In the genomic region with DNA sequence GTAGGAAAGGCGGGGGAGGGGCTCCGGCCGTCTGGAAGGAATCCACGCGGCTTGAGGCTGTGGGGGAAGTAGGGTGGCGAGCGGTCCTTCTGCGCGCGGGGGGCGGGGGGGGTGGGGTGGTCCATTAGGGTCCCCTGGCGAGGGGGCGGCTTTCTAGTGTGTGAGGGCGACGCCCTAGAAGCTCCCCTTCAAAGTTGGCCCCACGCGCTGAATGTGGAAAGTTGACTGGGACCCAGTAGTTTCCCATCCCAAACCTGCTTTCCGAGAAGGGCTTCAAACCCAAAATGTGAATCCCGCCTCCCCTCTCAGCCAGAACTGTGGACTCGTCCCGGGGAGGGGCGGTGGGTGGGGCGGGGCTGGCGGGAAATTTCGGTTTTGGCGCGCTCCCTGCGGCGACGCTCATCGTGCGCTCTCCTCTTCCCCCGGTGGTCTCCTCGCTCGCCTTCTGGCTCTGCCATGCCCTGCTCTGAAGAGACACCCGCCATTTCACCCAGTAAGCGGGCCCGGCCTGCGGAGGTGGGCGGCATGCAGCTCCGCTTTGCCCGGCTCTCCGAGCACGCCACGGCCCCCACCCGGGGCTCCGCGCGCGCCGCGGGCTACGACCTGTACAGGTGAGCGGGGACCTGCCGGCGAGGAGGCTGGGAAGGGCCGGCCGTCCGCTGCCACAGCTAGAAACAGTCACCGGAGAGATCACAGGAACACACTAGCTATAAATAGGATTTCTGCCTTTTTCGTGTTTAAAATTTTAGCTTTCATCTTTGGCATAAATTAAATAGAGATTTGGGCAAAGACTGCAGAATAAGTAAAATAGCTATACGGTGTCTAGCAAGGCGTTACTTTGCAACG, we compare ENCODE assay signal across 1 cellular context.
TF ChIP-seq lines count a peak whose summit lies in the region.

No MANE protein-coding gene starts in this region.

TF ChIP-seq in K562, 482 proteins besides CTCF, POLR2A, EP300 and RAD21 (continued from another document and continues in another):
- TF ChIP-seq, protein P1, sequence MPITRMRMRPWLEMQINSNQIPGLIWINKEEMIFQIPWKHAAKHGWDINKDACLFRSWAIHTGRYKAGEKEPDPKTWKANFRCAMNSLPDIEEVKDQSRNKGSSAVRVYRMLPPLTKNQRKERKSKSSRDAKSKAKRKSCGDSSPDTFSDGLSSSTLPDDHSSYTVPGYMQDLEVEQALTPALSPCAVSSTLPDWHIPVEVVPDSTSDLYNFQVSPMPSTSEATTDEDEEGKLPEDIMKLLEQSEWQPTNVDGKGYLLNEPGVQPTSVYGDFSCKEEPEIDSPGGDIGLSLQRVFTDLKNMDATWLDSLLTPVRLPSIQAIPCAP (CRISPR knock-in tag; IDR thresholded peaks at IDR 0.05; ENCODE audit: borderline replicate concordance): no peak
- TF ChIP-seq, protein P2, sequence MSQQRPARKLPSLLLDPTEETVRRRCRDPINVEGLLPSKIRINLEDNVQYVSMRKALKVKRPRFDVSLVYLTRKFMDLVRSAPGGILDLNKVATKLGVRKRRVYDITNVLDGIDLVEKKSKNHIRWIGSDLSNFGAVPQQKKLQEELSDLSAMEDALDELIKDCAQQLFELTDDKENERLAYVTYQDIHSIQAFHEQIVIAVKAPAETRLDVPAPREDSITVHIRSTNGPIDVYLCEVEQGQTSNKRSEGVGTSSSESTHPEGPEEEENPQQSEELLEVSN (IDR thresholded peaks at IDR 0.05; ENCODE audit: borderline replicate concordance in 1 of 2, extremely low read depth in 1 of 2, insufficient read depth in 1 of 2, insufficient read length in 1 of 2, low read depth in 1 of 2, low read length in 1 of 2, poor library complexity in 1 of 2, severe bottlenecking in 1 of 2): peak; percentile 83 to 95
- no peak; the same call in 1 of the 2 replicates for TF ChIP-seq NFIC (IDR thresholded peaks at IDR 0.05)
- TF ChIP-seq CCAR2 (IDR thresholded peaks at IDR 0.05; ENCODE audit: low read depth, low read length): no peak
- no peak for TF ChIP-seq THAP12 (CRISPR knock-in tag; IDR thresholded peaks at IDR 0.05)
- no peak for TF ChIP-seq DPF2 (IDR thresholded peaks at IDR 0.05)
- TF ChIP-seq ZNF780A (CRISPR knock-in tag; IDR thresholded peaks at IDR 0.05): no peak
- TF ChIP-seq ZSCAN29 (IDR thresholded peaks at IDR 0.05): no peak
- no peak for TF ChIP-seq SMAD1 (IDR thresholded peaks at IDR 0.05; ENCODE audit: low read depth, low read length, partially characterized antibody)
- no peak for TF ChIP-seq MTA2 (IDR thresholded peaks at IDR 0.05; ENCODE audit: low read depth)
- TF ChIP-seq, protein P3, sequence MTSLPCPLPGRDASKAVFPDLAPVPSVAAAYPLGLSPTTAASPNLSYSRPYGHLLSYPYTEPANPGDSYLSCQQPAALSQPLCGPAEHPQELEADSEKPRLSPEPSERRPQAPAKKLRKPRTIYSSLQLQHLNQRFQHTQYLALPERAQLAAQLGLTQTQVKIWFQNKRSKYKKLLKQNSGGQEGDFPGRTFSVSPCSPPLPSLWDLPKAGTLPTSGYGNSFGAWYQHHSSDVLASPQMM (CRISPR knock-in tag; IDR thresholded peaks at IDR 0.05): no peak
- TF ChIP-seq ZBTB49 (CRISPR knock-in tag; IDR thresholded peaks at IDR 0.05; ENCODE audit: borderline replicate concordance): no peak
- TF ChIP-seq JUND (IDR thresholded peaks at IDR 0.05; ENCODE audit: borderline replicate concordance, low read depth, low read length): peak; percentile 95
- TF ChIP-seq JUND (tag; IDR thresholded peaks at IDR 0.05; ENCODE audit: borderline replicate concordance, low read depth, low read length): no peak
- TF ChIP-seq MCM5 (IDR thresholded peaks at IDR 0.05; ENCODE audit: low read depth): no peak
- no peak for TF ChIP-seq PCBP1 (IDR thresholded peaks at IDR 0.05; ENCODE audit: low read depth, low read length, poor library complexity, severe bottlenecking)
- TF ChIP-seq, protein P4, sequence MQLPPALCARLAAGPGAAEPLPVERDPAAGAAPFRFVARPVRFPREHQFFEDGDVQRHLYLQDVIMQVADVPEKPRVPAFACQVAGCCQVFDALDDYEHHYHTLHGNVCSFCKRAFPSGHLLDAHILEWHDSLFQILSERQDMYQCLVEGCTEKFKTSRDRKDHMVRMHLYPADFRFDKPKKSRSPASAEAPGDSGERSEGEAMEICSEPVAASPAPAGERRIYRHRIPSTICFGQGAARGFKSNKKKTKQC (CRISPR knock-in tag; IDR thresholded peaks at IDR 0.05): no peak
- TF ChIP-seq PCBP2 (IDR thresholded peaks at IDR 0.05; ENCODE audit: low read depth, low read length, poor library complexity, severe bottlenecking): no peak
- TF ChIP-seq, protein P5, sequence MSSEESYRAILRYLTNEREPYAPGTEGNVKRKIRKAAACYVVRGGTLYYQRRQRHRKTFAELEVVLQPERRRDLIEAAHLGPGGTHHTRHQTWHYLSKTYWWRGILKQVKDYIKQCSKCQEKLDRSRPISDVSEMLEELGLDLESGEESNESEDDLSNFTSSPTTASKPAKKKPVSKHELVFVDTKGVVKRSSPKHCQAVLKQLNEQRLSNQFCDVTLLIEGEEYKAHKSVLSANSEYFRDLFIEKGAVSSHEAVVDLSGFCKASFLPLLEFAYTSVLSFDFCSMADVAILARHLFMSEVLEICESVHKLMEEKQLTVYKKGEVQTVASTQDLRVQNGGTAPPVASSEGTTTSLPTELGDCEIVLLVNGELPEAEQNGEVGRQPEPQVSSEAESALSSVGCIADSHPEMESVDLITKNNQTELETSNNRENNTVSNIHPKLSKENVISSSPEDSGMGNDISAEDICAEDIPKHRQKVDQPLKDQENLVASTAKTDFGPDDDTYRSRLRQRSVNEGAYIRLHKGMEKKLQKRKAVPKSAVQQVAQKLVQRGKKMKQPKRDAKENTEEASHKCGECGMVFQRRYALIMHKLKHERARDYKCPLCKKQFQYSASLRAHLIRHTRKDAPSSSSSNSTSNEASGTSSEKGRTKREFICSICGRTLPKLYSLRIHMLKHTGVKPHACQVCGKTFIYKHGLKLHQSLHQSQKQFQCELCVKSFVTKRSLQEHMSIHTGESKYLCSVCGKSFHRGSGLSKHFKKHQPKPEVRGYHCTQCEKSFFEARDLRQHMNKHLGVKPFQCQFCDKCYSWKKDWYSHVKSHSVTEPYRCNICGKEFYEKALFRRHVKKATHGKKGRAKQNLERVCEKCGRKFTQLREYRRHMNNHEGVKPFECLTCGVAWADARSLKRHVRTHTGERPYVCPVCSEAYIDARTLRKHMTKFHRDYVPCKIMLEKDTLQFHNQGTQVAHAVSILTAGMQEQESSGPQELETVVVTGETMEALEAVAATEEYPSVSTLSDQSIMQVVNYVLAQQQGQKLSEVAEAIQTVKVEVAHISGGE (CRISPR knock-in tag; IDR thresholded peaks at IDR 0.05): no peak
- no peak for TF ChIP-seq TEAD1 (CRISPR knock-in tag; IDR thresholded peaks at IDR 0.05)
- TF ChIP-seq ZBTB40 (IDR thresholded peaks at IDR 0.05): no peak
- TF ChIP-seq ZBTB40 (CRISPR knock-in tag; IDR thresholded peaks at IDR 0.05): no peak
- no peak for TF ChIP-seq BRD9 (IDR thresholded peaks at IDR 0.05; ENCODE audit: low read depth, partially characterized antibody)
- TF ChIP-seq, protein P6, sequence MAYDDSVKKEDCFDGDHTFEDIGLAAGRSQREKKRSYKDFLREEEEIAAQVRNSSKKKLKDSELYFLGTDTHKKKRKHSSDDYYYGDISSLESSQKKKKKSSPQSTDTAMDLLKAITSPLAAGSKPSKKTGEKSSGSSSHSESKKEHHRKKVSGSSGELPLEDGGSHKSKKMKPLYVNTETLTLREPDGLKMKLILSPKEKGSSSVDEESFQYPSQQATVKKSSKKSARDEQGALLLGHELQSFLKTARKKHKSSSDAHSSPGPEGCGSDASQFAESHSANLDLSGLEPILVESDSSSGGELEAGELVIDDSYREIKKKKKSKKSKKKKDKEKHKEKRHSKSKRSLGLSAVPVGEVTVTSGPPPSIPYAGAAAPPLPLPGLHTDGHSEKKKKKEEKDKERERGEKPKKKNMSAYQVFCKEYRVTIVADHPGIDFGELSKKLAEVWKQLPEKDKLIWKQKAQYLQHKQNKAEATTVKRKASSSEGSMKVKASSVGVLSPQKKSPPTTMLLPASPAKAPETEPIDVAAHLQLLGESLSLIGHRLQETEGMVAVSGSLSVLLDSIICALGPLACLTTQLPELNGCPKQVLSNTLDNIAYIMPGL (CRISPR knock-in tag; IDR thresholded peaks at IDR 0.05): 0 out of 2 replicates have a peak, but pooled peaks have one; percentile 47
- TF ChIP-seq ZNF165 (CRISPR knock-in tag; IDR thresholded peaks at IDR 0.05; ENCODE audit: borderline replicate concordance): no peak
